In the genomic region with DNA sequence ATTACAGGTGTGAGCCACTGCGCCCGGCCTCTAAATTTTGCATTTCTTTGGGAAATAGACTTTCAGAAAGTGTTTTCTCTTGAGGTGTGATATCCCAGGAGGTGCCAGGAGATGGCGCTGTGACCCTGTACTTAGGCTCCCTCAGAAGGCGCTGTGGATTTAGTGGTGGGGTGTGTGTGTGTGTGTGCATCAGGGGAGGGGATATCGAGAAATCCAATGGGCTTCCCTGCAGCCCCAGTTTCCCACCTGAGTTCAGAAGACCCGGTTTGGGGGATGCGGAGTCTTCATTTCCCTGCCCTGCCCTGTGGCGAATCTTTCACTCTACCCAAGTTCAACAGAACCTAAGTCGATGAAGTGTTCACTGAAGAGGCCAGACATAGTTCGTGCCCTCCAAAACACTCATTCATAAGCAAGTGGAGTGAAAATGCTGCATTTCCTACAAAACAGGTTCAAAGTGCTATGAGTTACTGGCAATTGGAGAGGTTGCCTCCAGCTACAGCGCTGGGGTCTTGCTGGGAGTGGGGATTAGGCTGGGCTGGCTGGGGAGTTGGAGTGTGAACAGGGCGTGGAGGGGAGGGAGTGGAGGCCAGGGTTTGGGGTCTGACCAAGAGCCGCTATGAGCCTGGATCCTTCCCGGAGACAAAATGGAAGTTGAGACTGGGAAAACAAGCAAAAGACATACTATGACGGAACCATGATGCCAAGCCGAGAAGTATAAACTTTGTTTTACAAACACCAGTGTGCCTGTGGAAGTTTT, we compare ENCODE assay signal across 8 cellular contexts.
A peak's percentile ranks its signal among the peaks of the same experiment; 100 is the strongest.
DNase-seq lines count a peak whose midpoint lies in the region; ATAC-seq and TF ChIP-seq lines count a peak whose summit lies in the region.

No MANE protein-coding gene starts in this region.

- ATAC-seq in GM21717 (IDR thresholded peaks at IDR 0.05; ENCODE audit: unreplicated experiment), result no peak

- DNase-seq in AG08396 (ENCODE audit: low spot score) (peak; percentile 66), GM20000 (ENCODE audit: low spot score) (peak; percentile 76), NCI-H526 (lab: John Stamatoyannopoulos, UW) (peak; percentile 29 to 75), midbrain (lab: John Stamatoyannopoulos, UW) (peak; percentile 50)
- peak; percentile 63 to 73 for DNase-seq in activated CD4-positive, alpha-beta T cell treated with anti-CD3 and anti-CD28 coated beads, Interleukin-2, amount 50 U/mL, for 4 hours
- peak; percentile 60 for DNase-seq in effector CD4-positive, alpha-beta T cell
- DNase-seq in stimulated activated CD8-positive, alpha-beta memory T cell treated with anti-CD3 and anti-CD28 coated beads, Interleukin-7, amount 100 ng/mL, for 1 hour (ENCODE audit: low read depth in 2 of 2), result peak; percentile 27 to 58

- peak; percentile 76 for TF ChIP-seq CTCF in GM20000 (IDR thresholded peaks at IDR 0.05; ENCODE audit: extremely low read depth, missing control alignments)
